In genomic region chr6:10368841-10369240, GRCh38 we compare ENCODE assay signal across 7 cellular contexts. TPM values are rescaled to one million over a fixed set of nuclear protein-coding genes. Genes with fewer than 3 reads are reported as not detected.
"Had no signal": no experiment of that assay in that cellular context is flagged by ENCODE, and none has a peak within 500 bp of the region (broad histone marks: within the 10 kb centered on the region; RNA-seq: fewer than 3 reads in every experiment).

No MANE protein-coding gene starts in this region.

- DNase-seq: GM23248, GOT3, H9, HCEC 1CT had no signal

- H3K4me1 Mint-ChIP-seq: H9, IgD-negative memory B cell had no signal

- H3K36me3 Mint-ChIP-seq: IgD-negative memory B cell had no signal

- ATAC-seq: HepG2 had no signal

- H3K27ac ChIP-seq: GM23248 had no signal

- H3K9ac ChIP-seq: GM23248 had no signal

- H3K4me3 Mint-ChIP-seq: H9, IgD-negative memory B cell had no signal

- H2AFZ ChIP-seq: GM23248 had no signal

- H3K4me3 ChIP-seq: GM23248 had no signal

- FAIRE-seq: H54, HepG2 had no signal

- H3K27ac Mint-ChIP-seq: H9, IgD-negative memory B cell had no signal

RNA-seq across cellular contexts. Expression of gene TFAP2A, which starts 46.0 kb away (rescaled TPM):
- total RNA-seq: HepG2 had no signal
- polyA plus RNA-seq: HepG2, IgD-negative memory B cell had no signal
